ENCODE assay signal across 9 cellular contexts in the genomic region with DNA sequence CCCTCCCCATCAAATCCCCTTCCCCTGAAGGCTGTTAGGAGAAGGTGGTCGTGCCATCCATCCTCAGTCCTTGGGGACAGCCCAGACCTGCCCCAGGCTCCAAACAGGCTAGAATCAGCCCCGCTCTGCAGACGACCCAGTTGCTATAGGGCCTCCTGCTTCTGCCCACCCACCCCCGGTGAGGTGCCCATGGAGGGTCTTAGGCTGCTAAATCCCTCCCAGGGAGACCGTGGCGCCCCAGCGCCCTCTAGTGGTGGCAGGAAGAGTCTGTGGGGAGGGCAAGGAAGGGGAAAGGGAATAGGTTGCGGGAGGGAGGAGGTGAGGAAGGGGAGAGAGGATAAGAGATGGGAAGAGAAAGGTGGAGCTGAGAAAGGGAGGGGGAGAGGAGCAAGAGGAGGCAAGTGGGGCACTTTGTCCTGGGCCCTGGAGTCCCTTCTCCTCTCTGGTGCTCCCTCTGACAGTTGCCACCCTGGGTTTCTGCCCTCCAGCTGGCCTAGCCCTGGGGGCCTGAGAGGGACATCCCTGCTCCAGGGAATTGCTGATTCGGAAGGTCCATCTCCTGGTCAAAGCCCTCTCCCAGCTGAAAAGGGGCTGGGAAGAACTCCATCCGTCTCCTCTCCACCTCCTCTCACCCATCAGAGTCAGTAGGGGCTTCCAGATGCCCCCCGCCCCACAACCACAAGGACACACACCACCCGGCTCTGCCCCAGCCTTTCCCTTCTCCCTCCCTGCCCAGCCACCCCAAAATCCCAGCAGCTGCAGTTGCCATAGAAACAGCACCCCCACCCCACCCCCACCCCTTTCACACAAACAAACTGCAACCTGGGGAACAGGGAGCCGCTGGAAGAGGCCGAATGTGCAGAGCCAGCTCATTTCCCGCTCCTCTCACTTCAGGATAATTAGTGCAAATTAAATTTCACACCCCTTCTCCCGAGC. TPM values are rescaled to one million over a fixed set of nuclear protein-coding genes. Genes with fewer than 3 reads are reported as not detected.
DNase-seq lines count a peak whose midpoint lies in the region; ATAC-seq and TF ChIP-seq lines count a peak whose summit lies in the region.
"Had no signal": no experiment of that assay in that cellular context is flagged by ENCODE, and none has a peak within 500 bp of the region (broad histone marks: within the 10 kb centered on the region; RNA-seq: fewer than 3 reads in every experiment).

No MANE protein-coding gene starts in this region.

- peaks cover 2% of the 10 kb centered on the region for H3K9me3 Mint-ChIP-seq in stimulated activated memory B cell treated with anti-CD40 and anti-IgM and Interleukin-4, amounts not matched to agents 10 μg/mL and 1 μg/mL and 100 μg/mL, for 72 hours
- H3K9me3 Mint-ChIP-seq: stimulated activated naive CD8-positive, alpha-beta T cell treated with anti-CD3 and anti-CD28 coated beads, Interleukin-15, Interleukin-2, amounts not matched to agents 100 ng/mL and 50 ng/mL, for 24 hours had no signal

- H3K4me1 ChIP-seq in RWPE2 (ENCODE audit: insufficient read depth, poor library complexity, severe bottlenecking), result peaks cover 12% of the 10 kb centered on the region
- H3K4me1 ChIP-seq in left lung, result no peaks in the 10 kb centered on the region

- intact Hi-C loops in left lung (cut with DNase I), result no loop called here

- H3K27ac Mint-ChIP-seq in stimulated activated memory B cell treated with anti-CD40 and anti-IgM and Interleukin-4, amounts not matched to agents 10 μg/mL and 1 μg/mL and 100 μg/mL, for 72 hours, result peak overlapping the region; percentile 46
- H3K27ac Mint-ChIP-seq: stimulated activated naive CD8-positive, alpha-beta T cell treated with anti-CD3 and anti-CD28 coated beads, Interleukin-15, Interleukin-2, amounts not matched to agents 100 ng/mL and 50 ng/mL, for 24 hours had no signal

- no peaks in the 10 kb centered on the region for H3K9me3 ChIP-seq in RWPE2 (ENCODE audit: severe bottlenecking)
- H3K9me3 ChIP-seq in left lung, result no peaks in the 10 kb centered on the region

- H3K27me3 Mint-ChIP-seq in stimulated activated memory B cell treated with anti-CD40 and anti-IgM and Interleukin-4, amounts not matched to agents 10 μg/mL and 1 μg/mL and 100 μg/mL, for 72 hours, result peaks cover 49% of the 10 kb centered on the region

- H3K4me3 ChIP-seq in RWPE2 (ENCODE audit: severe bottlenecking) (no peak overlapping the region), left lung (no peak overlapping the region)

- ATAC-seq in RWPE2 (ENCODE audit: low read depth) (peak; percentile 38; the same call in 1 of the 3 replicates), left lung (peak; percentile 56), HG02623 (IDR thresholded peaks at IDR 0.05; ENCODE audit: unreplicated experiment) (no peak), GM19328 (IDR thresholded peaks at IDR 0.05; ENCODE audit: unreplicated experiment) (no peak)
- ATAC-seq in stimulated activated memory B cell treated with anti-CD40 and anti-IgM and Interleukin-4, amounts not matched to agents 10 μg/mL and 1 μg/mL and 100 μg/mL, for 72 hours, result peak; percentile 44

- no peak for DNase-seq in RWPE2 (ENCODE audit: low spot score)
- DNase-seq in astrocyte of the hippocampus (ENCODE audit: low read depth, low spot score), result peak; percentile 57
- no peak for DNase-seq in left lung

- H3K4me1 Mint-ChIP-seq in stimulated activated memory B cell treated with anti-CD40 and anti-IgM and Interleukin-4, amounts not matched to agents 10 μg/mL and 1 μg/mL and 100 μg/mL, for 72 hours, result peaks cover 36% of the 10 kb centered on the region

- H3K36me3 ChIP-seq in RWPE2 (ENCODE audit: low read depth) (no peaks in the 10 kb centered on the region), left lung (no peaks in the 10 kb centered on the region)

- H3K27ac ChIP-seq in 22Rv1 (no peak overlapping the region), RWPE2 (ENCODE audit: poor library complexity, severe bottlenecking) (no peak overlapping the region), left lung (no peak overlapping the region)

- H3K27me3 ChIP-seq in RWPE2 (ENCODE audit: insufficient read depth, poor library complexity, severe bottlenecking), result no peaks in the 10 kb centered on the region
- H3K27me3 ChIP-seq in left lung, result peaks cover 0 to 56% of the 10 kb centered on the region in 2 donors

- H3K36me3 Mint-ChIP-seq in stimulated activated memory B cell treated with anti-CD40 and anti-IgM and Interleukin-4, amounts not matched to agents 10 μg/mL and 1 μg/mL and 100 μg/mL, for 72 hours, result no peaks in the 10 kb centered on the region

- no peak overlapping the region for H3K4me3 Mint-ChIP-seq in stimulated activated memory B cell treated with anti-CD40 and anti-IgM and Interleukin-4, amounts not matched to agents 10 μg/mL and 1 μg/mL and 100 μg/mL, for 72 hours
- H3K4me3 Mint-ChIP-seq: stimulated activated naive CD8-positive, alpha-beta T cell treated with anti-CD3 and anti-CD28 coated beads, Interleukin-15, Interleukin-2, amounts not matched to agents 100 ng/mL and 50 ng/mL, for 24 hours had no signal

- peak; percentile 84 for TF ChIP-seq CTCF in 22Rv1 (IDR thresholded peaks at IDR 0.05)
- peak; percentile 83 for TF ChIP-seq CTCF in GM12873 (IDR thresholded peaks at IDR 0.05; ENCODE audit: insufficient read depth, low read depth, low read length, missing control alignments)
- peak; percentile 85 for TF ChIP-seq CTCF in RWPE2 (IDR thresholded peaks at IDR 0.05; ENCODE audit: poor library complexity, severe bottlenecking)
- TF ChIP-seq CTCF in left lung (IDR thresholded peaks at IDR 0.05), result peak; percentile 35 to 46

RNA-seq across cellular contexts. Expression of a gene that starts 55.4 kb away (rescaled TPM):
- 10 to 100 TPM; 17.9 to 42.2 TPM for total RNA-seq in left lung

Comparison
In these comparisons a context has a peak if more than half of its experiments do, and no peak if none do; other contexts are left out.
1. ATAC-seq: peak in RWPE2 (single experiment), left lung (single experiment) and stimulated activated memory B cell treated with anti-CD40 and anti-IgM and Interleukin-4, amounts not matched to agents 10 μg/mL and 1 μg/mL and 100 μg/mL, for 72 hours (single experiment); none in HG02623 (single experiment) and GM19328 (single experiment).
2. Peak in every context shown above with its lines, with median percentiles within 50 percentile points of each other: CTCF ChIP-seq.